9 cellular contexts compared by ENCODE assay signal in genomic region chrX:131778269-131779218, GRCh38.
DNase-seq lines count a peak whose midpoint lies in the region; ATAC-seq and TF ChIP-seq lines count a peak whose summit lies in the region.
"Had no signal": no experiment of that assay in that cellular context is flagged by ENCODE, and none has a peak within 500 bp of the region (broad histone marks: within the 10 kb centered on the region; RNA-seq: fewer than 3 reads in every experiment).

No MANE protein-coding gene starts in this region.

- H3K9me3 ChIP-seq in osteoblast (ENCODE audit: low read depth, low read length) (no peaks in the 10 kb centered on the region), hepatocyte (ENCODE audit: low read depth) (no peaks in the 10 kb centered on the region)

- no peaks in the 10 kb centered on the region for H3K27me3 Mint-ChIP-seq in mesothelial cell of epicardium (ENCODE audit: low read depth)

- H3K36me3 ChIP-seq in GM06990 (ENCODE audit: control insufficient read depth, insufficient read depth, low read length) (no peaks in the 10 kb centered on the region), osteoblast (ENCODE audit: insufficient read depth, low read length) (no peaks in the 10 kb centered on the region), hepatocyte (replicated peaks; ENCODE audit: insufficient read depth, low read depth) (no peaks in the 10 kb centered on the region)

- peak; percentile 56 for DNase-seq in GM06990 (ENCODE audit: extremely low read depth, insufficient read length)
- DNase-seq in osteoblast (ENCODE audit: insufficient read length, low spot score, missing footprints) = peak; percentile 83
- DNase-seq in mesothelial cell of epicardium (ENCODE audit: low spot score in 2 of 2, unreplicated experiment in 2 of 2) = no peak
- no peak for DNase-seq in NCI-H1105 (lab: John Stamatoyannopoulos, UW)
- DNase-seq in NCI-H82 treated with DMSO at 0.1 percent for 48 hours (lab: John Stamatoyannopoulos, UW; ENCODE audit: unreplicated experiment) = no peak
- DNase-seq in hepatocyte (ENCODE audit: low spot score) = no peak

- no peak overlapping the region for H3K27ac Mint-ChIP-seq in mesothelial cell of epicardium

- TF ChIP-seq CTCF in GM06990 (IDR thresholded peaks at IDR 0.05; ENCODE audit: insufficient read depth, low read length, poor library complexity, severe bottlenecking) (no peak), osteoblast (IDR thresholded peaks at IDR 0.05; ENCODE audit: extremely low read depth, low read depth, low read length) (peak; percentile 46), mesothelial cell of epicardium (IDR thresholded peaks at IDR 0.05; ENCODE audit: unreplicated experiment) (no peak), hepatocyte (IDR thresholded peaks at IDR 0.05; ENCODE audit: poor library complexity) (no peak)

- H3K36me3 Mint-ChIP-seq in mesothelial cell of epicardium = peaks cover 62% of the 10 kb centered on the region

- H3K79me2 ChIP-seq in osteoblast (ENCODE audit: insufficient read depth, low read length) (no peaks in the 10 kb centered on the region), hepatocyte (no peaks in the 10 kb centered on the region)

- no peaks in the 10 kb centered on the region for H4K20me1 ChIP-seq in osteoblast (ENCODE audit: insufficient read depth, low read length)
- no peaks in the 10 kb centered on the region for H4K20me1 ChIP-seq in hepatocyte (ENCODE audit: insufficient read depth, poor library complexity, severe bottlenecking)

- ATAC-seq in HG03108 (IDR thresholded peaks at IDR 0.05; ENCODE audit: unreplicated experiment) = peak; percentile 57
- ATAC-seq: HCT116 had no signal

- H2AFZ ChIP-seq in osteoblast (ENCODE audit: low read length) (peak overlapping the region; percentile 83), hepatocyte (no peak overlapping the region)

- WGBS in hepatocyte (ENCODE audit: low lambda C conversion rate, missing lambda C conversion rate) = 84% methylated on average over 18 of the region's 18 CpGs

- H3K4me1 Mint-ChIP-seq in mesothelial cell of epicardium = no peaks in the 10 kb centered on the region

- H3K4me1 ChIP-seq in osteoblast (ENCODE audit: insufficient read depth, low read length) (peaks cover 9% of the 10 kb centered on the region), hepatocyte (ENCODE audit: insufficient read depth) (no peaks in the 10 kb centered on the region)

- H3K9me3 Mint-ChIP-seq in mesothelial cell of epicardium = no peaks in the 10 kb centered on the region

- H3K4me2 ChIP-seq in osteoblast (ENCODE audit: insufficient read depth, low read length) (peak overlapping the region; percentile 81), hepatocyte (no peak overlapping the region)

- H3K27me3 ChIP-seq in GM06990 (replicated peaks; ENCODE audit: control insufficient read depth, insufficient read depth, low read length) (no peaks in the 10 kb centered on the region), osteoblast (ENCODE audit: insufficient read depth, low read length) (no peaks in the 10 kb centered on the region), hepatocyte (no peaks in the 10 kb centered on the region)

- no peaks in the 10 kb centered on the region for H3K9me2 ChIP-seq in hepatocyte (replicated peaks; ENCODE audit: insufficient read depth)

- H3K4me3 Mint-ChIP-seq in mesothelial cell of epicardium = no peak overlapping the region

- H3K27ac ChIP-seq in angular gyrus (ENCODE audit: low read depth, low read length) (peak overlapping the region; percentile 90), osteoblast (ENCODE audit: low read depth, low read length) (peak overlapping the region; percentile 67), hepatocyte (no peak overlapping the region)

- H3K4me3 ChIP-seq in GM06990 (replicated peaks; ENCODE audit: low read depth, low read length) (peak overlapping the region; percentile 57), osteoblast (ENCODE audit: insufficient read depth, low read length) (peak overlapping the region; percentile 72), hepatocyte (no peak overlapping the region)

Comparison
In these comparisons a context has a peak if more than half of its experiments do, and no peak if none do; other contexts are left out.
1. DNase-seq: peak in GM06990 (single experiment) and osteoblast (single experiment); none in mesothelial cell of epicardium (0 of 2), NCI-H1105 (single experiment), NCI-H82 treated with DMSO at 0.1 percent for 48 hours (single experiment) and hepatocyte (single experiment).